Comparison of ENCODE assay signal across 1 cellular context in the genomic region with DNA sequence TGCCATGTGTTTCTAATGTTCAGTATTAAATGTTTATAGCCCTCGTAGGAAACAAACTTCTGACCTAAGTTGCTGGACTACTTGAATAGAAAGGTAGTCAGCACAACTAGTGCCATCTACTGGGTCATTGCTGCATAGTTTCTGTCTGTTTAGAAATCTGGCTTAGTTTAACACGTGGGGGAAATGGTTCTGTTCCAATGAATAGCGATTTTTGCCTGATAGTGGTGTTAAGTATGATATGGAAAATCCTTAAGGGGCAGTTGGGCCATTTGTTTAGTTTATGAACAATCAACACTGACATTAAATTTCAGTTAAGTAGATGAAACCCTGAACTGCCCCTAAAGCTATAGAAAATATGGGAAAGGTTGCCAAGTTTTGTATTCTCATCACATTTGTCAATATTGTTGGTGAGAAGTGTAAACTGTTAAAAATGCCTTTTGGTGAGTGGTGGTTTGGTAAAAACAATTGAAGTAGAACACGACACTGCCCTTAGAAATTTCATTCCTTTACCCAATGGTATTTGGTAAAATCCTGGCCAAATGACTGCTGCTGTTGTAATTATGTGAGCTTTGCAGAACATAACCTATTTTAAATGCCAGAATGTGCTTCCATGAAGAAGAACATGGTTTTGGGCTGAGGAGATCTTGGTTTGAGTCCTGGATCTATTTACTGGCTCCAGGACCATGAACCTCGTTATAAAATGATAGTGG.
TF ChIP-seq lines count a peak whose summit lies in the region.

No MANE protein-coding gene starts in this region.

TF ChIP-seq in HepG2, 621 proteins besides CTCF, POLR2A, EP300 and RAD21 (continued from another document and continues in another):
- TF ChIP-seq, protein P1, sequence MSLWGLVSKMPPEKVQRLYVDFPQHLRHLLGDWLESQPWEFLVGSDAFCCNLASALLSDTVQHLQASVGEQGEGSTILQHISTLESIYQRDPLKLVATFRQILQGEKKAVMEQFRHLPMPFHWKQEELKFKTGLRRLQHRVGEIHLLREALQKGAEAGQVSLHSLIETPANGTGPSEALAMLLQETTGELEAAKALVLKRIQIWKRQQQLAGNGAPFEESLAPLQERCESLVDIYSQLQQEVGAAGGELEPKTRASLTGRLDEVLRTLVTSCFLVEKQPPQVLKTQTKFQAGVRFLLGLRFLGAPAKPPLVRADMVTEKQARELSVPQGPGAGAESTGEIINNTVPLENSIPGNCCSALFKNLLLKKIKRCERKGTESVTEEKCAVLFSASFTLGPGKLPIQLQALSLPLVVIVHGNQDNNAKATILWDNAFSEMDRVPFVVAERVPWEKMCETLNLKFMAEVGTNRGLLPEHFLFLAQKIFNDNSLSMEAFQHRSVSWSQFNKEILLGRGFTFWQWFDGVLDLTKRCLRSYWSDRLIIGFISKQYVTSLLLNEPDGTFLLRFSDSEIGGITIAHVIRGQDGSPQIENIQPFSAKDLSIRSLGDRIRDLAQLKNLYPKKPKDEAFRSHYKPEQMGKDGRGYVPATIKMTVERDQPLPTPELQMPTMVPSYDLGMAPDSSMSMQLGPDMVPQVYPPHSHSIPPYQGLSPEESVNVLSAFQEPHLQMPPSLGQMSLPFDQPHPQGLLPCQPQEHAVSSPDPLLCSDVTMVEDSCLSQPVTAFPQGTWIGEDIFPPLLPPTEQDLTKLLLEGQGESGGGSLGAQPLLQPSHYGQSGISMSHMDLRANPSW (CRISPR knock-in tag; IDR thresholded peaks at IDR 0.05; ENCODE audit: borderline replicate concordance), result 0 out of 2 replicates have a peak, but pooled peaks have one; percentile 25
- TF ChIP-seq, protein P2, sequence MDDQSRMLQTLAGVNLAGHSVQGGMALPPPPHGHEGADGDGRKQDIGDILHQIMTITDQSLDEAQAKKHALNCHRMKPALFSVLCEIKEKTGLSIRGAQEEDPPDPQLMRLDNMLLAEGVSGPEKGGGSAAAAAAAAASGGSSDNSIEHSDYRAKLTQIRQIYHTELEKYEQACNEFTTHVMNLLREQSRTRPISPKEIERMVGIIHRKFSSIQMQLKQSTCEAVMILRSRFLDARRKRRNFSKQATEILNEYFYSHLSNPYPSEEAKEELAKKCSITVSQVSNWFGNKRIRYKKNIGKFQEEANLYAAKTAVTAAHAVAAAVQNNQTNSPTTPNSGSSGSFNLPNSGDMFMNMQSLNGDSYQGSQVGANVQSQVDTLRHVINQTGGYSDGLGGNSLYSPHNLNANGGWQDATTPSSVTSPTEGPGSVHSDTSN (CRISPR knock-in tag; IDR thresholded peaks at IDR 0.05; ENCODE audit: borderline replicate concordance), result no peak
- TF ChIP-seq, protein P3, sequence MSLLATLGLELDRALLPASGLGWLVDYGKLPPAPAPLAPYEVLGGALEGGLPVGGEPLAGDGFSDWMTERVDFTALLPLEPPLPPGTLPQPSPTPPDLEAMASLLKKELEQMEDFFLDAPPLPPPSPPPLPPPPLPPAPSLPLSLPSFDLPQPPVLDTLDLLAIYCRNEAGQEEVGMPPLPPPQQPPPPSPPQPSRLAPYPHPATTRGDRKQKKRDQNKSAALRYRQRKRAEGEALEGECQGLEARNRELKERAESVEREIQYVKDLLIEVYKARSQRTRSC (CRISPR knock-in tag; IDR thresholded peaks at IDR 0.05; ENCODE audit: low read depth), result no peak
- TF ChIP-seq ONECUT2 (CRISPR knock-in tag; IDR thresholded peaks at IDR 0.05), result no peak
- TF ChIP-seq NBN (conservative IDR thresholded peaks at IDR 0.05), result no peak
- no peak for TF ChIP-seq ZNF792 (CRISPR knock-in tag; IDR thresholded peaks at IDR 0.05)
- no peak for TF ChIP-seq ZNF230 (CRISPR knock-in tag; IDR thresholded peaks at IDR 0.05)
- peak; percentile 51; the same call in 1 of the 2 replicates for TF ChIP-seq SAP130 (CRISPR knock-in tag; IDR thresholded peaks at IDR 0.05; ENCODE audit: low read depth)
- TF ChIP-seq POGZ (CRISPR knock-in tag; IDR thresholded peaks at IDR 0.05), result no peak
- no peak for TF ChIP-seq CBFB (CRISPR knock-in tag; IDR thresholded peaks at IDR 0.05)
- TF ChIP-seq JUN (CRISPR knock-in tag; IDR thresholded peaks at IDR 0.05), result no peak
- TF ChIP-seq, protein P4, sequence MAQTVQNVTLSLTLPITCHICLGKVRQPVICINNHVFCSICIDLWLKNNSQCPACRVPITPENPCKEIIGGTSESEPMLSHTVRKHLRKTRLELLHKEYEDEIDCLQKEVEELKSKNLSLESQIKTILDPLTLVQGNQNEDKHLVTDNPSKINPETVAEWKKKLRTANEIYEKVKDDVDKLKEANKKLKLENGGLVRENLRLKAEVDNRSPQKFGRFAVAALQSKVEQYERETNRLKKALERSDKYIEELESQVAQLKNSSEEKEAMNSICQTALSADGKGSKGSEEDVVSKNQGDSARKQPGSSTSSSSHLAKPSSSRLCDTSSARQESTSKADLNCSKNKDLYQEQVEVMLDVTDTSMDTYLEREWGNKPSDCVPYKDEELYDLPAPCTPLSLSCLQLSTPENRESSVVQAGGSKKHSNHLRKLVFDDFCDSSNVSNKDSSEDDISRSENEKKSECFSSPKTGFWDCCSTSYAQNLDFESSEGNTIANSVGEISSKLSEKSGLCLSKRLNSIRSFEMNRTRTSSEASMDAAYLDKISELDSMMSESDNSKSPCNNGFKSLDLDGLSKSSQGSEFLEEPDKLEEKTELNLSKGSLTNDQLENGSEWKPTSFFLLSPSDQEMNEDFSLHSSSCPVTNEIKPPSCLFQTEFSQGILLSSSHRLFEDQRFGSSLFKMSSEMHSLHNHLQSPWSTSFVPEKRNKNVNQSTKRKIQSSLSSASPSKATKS (CRISPR knock-in tag; IDR thresholded peaks at IDR 0.05), result no peak
- no peak for TF ChIP-seq ZNF816 (CRISPR knock-in tag; IDR thresholded peaks at IDR 0.05; ENCODE audit: borderline replicate concordance)
- TF ChIP-seq, protein P5, sequence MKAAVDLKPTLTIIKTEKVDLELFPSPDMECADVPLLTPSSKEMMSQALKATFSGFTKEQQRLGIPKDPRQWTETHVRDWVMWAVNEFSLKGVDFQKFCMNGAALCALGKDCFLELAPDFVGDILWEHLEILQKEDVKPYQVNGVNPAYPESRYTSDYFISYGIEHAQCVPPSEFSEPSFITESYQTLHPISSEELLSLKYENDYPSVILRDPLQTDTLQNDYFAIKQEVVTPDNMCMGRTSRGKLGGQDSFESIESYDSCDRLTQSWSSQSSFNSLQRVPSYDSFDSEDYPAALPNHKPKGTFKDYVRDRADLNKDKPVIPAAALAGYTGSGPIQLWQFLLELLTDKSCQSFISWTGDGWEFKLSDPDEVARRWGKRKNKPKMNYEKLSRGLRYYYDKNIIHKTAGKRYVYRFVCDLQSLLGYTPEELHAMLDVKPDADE (CRISPR knock-in tag; IDR thresholded peaks at IDR 0.05), result no peak
- TF ChIP-seq FOSL2 (CRISPR knock-in tag; IDR thresholded peaks at IDR 0.05), result peak; percentile 16; the same call in 1 of the 2 replicates
- no peak for TF ChIP-seq JARID2 (CRISPR knock-in tag; IDR thresholded peaks at IDR 0.05; ENCODE audit: insufficient replicate concordance)
- no peak for TF ChIP-seq ZNF713 (CRISPR knock-in tag; IDR thresholded peaks at IDR 0.05)
- no peak for TF ChIP-seq KDM3A (CRISPR knock-in tag; IDR thresholded peaks at IDR 0.05; ENCODE audit: low read depth)
- no peak for TF ChIP-seq ZNF484 (CRISPR knock-in tag; IDR thresholded peaks at IDR 0.05; ENCODE audit: borderline replicate concordance, low read depth)
- no peak for TF ChIP-seq ZNF747 (CRISPR knock-in tag; IDR thresholded peaks at IDR 0.05; ENCODE audit: borderline replicate concordance)
- TF ChIP-seq NCOA1 (CRISPR knock-in tag; IDR thresholded peaks at IDR 0.05), result no peak
- TF ChIP-seq, protein P6, sequence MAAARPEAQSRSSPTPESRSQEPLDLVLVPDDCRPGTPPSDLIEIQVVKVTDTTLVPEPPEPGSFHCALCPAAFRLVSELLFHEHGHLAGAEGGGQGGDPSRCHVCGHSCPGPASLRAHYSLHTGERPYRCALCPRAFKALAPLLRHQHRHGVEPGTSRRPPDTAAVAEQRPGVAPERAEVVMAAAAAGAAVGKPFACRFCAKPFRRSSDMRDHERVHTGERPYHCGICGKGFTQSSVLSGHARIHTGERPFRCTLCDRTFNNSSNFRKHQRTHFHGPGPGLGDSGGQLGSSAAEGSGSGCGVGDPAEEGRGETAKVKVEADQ (CRISPR knock-in tag; IDR thresholded peaks at IDR 0.05; ENCODE audit: borderline replicate concordance), result no peak
- TF ChIP-seq SOX5 (CRISPR knock-in tag; IDR thresholded peaks at IDR 0.05; ENCODE audit: borderline replicate concordance), result no peak; the same call in 1 of the 2 replicates
- no peak for TF ChIP-seq KLF6 (CRISPR knock-in tag; IDR thresholded peaks at IDR 0.05)
- TF ChIP-seq, protein P7, sequence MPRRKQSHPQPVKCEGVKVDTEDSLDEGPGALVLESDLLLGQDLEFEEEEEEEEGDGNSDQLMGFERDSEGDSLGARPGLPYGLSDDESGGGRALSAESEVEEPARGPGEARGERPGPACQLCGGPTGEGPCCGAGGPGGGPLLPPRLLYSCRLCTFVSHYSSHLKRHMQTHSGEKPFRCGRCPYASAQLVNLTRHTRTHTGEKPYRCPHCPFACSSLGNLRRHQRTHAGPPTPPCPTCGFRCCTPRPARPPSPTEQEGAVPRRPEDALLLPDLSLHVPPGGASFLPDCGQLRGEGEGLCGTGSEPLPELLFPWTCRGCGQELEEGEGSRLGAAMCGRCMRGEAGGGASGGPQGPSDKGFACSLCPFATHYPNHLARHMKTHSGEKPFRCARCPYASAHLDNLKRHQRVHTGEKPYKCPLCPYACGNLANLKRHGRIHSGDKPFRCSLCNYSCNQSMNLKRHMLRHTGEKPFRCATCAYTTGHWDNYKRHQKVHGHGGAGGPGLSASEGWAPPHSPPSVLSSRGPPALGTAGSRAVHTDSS (CRISPR knock-in tag; conservative IDR thresholded peaks at IDR 0.05), result no peak
- 0 out of 2 replicates have a peak, but pooled peaks have one; percentile 37 for TF ChIP-seq KLF11 (CRISPR knock-in tag; IDR thresholded peaks at IDR 0.05)
- no peak for TF ChIP-seq ATM (IDR thresholded peaks at IDR 0.05; ENCODE audit: borderline replicate concordance)
- TF ChIP-seq FOXP1 (IDR thresholded peaks at IDR 0.05), result no peak
- TF ChIP-seq FOXP1 (CRISPR knock-in tag; IDR thresholded peaks at IDR 0.05), result 0 out of 2 replicates have a peak, but pooled peaks have one; percentile 15
- no peak for TF ChIP-seq ZNF496 (CRISPR knock-in tag; IDR thresholded peaks at IDR 0.05; ENCODE audit: insufficient replicate concordance)
- TF ChIP-seq, protein P8, sequence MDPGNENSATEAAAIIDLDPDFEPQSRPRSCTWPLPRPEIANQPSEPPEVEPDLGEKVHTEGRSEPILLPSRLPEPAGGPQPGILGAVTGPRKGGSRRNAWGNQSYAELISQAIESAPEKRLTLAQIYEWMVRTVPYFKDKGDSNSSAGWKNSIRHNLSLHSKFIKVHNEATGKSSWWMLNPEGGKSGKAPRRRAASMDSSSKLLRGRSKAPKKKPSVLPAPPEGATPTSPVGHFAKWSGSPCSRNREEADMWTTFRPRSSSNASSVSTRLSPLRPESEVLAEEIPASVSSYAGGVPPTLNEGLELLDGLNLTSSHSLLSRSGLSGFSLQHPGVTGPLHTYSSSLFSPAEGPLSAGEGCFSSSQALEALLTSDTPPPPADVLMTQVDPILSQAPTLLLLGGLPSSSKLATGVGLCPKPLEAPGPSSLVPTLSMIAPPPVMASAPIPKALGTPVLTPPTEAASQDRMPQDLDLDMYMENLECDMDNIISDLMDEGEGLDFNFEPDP (CRISPR knock-in tag; conservative IDR thresholded peaks at IDR 0.05), result no peak
- TF ChIP-seq, protein P9, sequence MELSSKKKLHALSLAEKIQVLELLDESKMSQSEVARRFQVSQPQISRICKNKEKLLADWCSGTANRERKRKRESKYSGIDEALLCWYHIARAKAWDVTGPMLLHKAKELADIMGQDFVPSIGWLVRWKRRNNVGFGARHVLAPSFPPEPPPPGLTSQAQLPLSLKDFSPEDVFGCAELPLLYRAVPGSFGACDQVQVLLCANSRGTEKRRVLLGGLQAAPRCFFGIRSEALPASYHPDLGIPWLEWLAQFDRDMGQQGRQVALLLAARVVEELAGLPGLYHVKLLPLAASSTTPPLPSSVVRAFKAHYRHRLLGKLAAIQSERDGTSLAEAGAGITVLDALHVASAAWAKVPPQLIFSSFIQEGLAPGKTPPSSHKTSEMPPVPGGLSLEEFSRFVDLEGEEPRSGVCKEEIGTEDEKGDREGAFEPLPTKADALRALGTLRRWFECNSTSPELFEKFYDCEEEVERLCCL (CRISPR knock-in tag; IDR thresholded peaks at IDR 0.05; ENCODE audit: borderline replicate concordance), result no peak
- TF ChIP-seq KLF9 (CRISPR knock-in tag; IDR thresholded peaks at IDR 0.05; ENCODE audit: low read depth), result no peak
- TF ChIP-seq CEBPB (IDR thresholded peaks at IDR 0.05; ENCODE audit: borderline replicate concordance, low read depth, low read length), result no peak
- TF ChIP-seq SRY (CRISPR knock-in tag; IDR thresholded peaks at IDR 0.05), result no peak
- TF ChIP-seq KAT7 (CRISPR knock-in tag; IDR thresholded peaks at IDR 0.05; ENCODE audit: borderline replicate concordance), result no peak
- peak; percentile 63 for TF ChIP-seq KAT8 (CRISPR knock-in tag; IDR thresholded peaks at IDR 0.05)
- TF ChIP-seq FIP1L1 (IDR thresholded peaks at IDR 0.05; ENCODE audit: borderline replicate concordance, insufficient read depth, low read depth, low read length), result no peak
- TF ChIP-seq AKAP8 (CRISPR knock-in tag; IDR thresholded peaks at IDR 0.05), result no peak
- TF ChIP-seq ZSCAN20 (CRISPR knock-in tag; IDR thresholded peaks at IDR 0.05; ENCODE audit: borderline replicate concordance), result no peak
- no peak for TF ChIP-seq TP53 (CRISPR knock-in tag; conservative IDR thresholded peaks at IDR 0.05)
- TF ChIP-seq, protein P10, sequence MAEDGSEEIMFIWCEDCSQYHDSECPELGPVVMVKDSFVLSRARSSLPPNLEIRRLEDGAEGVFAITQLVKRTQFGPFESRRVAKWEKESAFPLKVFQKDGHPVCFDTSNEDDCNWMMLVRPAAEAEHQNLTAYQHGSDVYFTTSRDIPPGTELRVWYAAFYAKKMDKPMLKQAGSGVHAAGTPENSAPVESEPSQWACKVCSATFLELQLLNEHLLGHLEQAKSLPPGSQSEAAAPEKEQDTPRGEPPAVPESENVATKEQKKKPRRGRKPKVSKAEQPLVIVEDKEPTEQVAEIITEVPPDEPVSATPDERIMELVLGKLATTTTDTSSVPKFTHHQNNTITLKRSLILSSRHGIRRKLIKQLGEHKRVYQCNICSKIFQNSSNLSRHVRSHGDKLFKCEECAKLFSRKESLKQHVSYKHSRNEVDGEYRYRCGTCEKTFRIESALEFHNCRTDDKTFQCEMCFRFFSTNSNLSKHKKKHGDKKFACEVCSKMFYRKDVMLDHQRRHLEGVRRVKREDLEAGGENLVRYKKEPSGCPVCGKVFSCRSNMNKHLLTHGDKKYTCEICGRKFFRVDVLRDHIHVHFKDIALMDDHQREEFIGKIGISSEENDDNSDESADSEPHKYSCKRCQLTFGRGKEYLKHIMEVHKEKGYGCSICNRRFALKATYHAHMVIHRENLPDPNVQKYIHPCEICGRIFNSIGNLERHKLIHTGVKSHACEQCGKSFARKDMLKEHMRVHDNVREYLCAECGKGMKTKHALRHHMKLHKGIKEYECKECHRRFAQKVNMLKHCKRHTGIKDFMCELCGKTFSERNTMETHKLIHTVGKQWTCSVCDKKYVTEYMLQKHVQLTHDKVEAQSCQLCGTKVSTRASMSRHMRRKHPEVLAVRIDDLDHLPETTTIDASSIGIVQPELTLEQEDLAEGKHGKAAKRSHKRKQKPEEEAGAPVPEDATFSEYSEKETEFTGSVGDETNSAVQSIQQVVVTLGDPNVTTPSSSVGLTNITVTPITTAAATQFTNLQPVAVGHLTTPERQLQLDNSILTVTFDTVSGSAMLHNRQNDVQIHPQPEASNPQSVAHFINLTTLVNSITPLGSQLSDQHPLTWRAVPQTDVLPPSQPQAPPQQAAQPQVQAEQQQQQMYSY (CRISPR knock-in tag; IDR thresholded peaks at IDR 0.05), result no peak
- TF ChIP-seq BCL6 (CRISPR knock-in tag; IDR thresholded peaks at IDR 0.05), result 0 out of 2 replicates have a peak, but pooled peaks have one; percentile 12
- TF ChIP-seq SALL1 (CRISPR knock-in tag; IDR thresholded peaks at IDR 0.05), result no peak
